14 cellular contexts compared by ENCODE assay signal in genomic region chr2:181036445-181036844, GRCh38. TPM values are rescaled to one million over a fixed set of nuclear protein-coding genes. Genes with fewer than 3 reads are reported as not detected.
DNase-seq lines count a peak whose midpoint lies in the region; ATAC-seq and TF ChIP-seq lines count a peak whose summit lies in the region.
"Had no signal": no experiment of that assay in that cellular context is flagged by ENCODE, and none has a peak within 500 bp of the region (broad histone marks: within the 10 kb centered on the region; RNA-seq: fewer than 3 reads in every experiment).

No MANE protein-coding gene starts in this region.

- intact Hi-C loops in dorsolateral prefrontal cortex (cut with DNase I) = no loop called here

- H3K36me3 Mint-ChIP-seq in immature natural killer cell = no peaks in the 10 kb centered on the region

- H3K4me3 Mint-ChIP-seq in immature natural killer cell = no peak overlapping the region

- peaks cover 24 to 34% of the 10 kb centered on the region in 2 donors for H3K4me1 Mint-ChIP-seq in immature natural killer cell

- no peak for TF ChIP-seq CTCF in dorsolateral prefrontal cortex (IDR thresholded peaks at IDR 0.05 in 54 of 56, conservative IDR thresholded peaks at IDR 0.05 in 2 of 56; ENCODE audit: low read depth in 1 of 56, partially characterized antibody in 56 of 56)

- peak overlapping the region in 4 of 6 donors; percentile 8 to 70 (median 18) for H3K27ac Mint-ChIP-seq in immature natural killer cell

- H3K27me3 Mint-ChIP-seq in immature natural killer cell (ENCODE audit: low read depth in 3 of 3) = no peaks in the 10 kb centered on the region

- no peak overlapping the region for H3K4me3 ChIP-seq in dorsolateral prefrontal cortex
- H3K4me3 ChIP-seq: coronary artery, transverse colon had no signal

- peak; percentile 79 for ATAC-seq in GM18907 (IDR thresholded peaks at IDR 0.05; ENCODE audit: unreplicated experiment)
- ATAC-seq in GM21576 (IDR thresholded peaks at IDR 0.05; ENCODE audit: unreplicated experiment) = peak; percentile 63
- peak; percentile 51 for ATAC-seq in HG03342 (IDR thresholded peaks at IDR 0.05; ENCODE audit: unreplicated experiment)

- no peaks in the 10 kb centered on the region for H3K27me3 ChIP-seq in dorsolateral prefrontal cortex
- H3K27me3 ChIP-seq: transverse colon had no signal

- no peak for DNase-seq in immature natural killer cell
- DNase-seq in NCI-H82 (lab: John Stamatoyannopoulos, UW) = no peak
- no peak for DNase-seq in T-helper 1 cell
- no peak for DNase-seq in dorsolateral prefrontal cortex
- DNase-seq in medulla oblongata (ENCODE audit: extremely low spot score) = no peak
- DNase-seq: activated effector memory CD4-positive, alpha-beta T cell treated with anti-CD3 and anti-CD28 coated beads, Interleukin-2, amount 50 U/mL, for 16 hours; Calu3; mesendoderm; NCI-H1436; transverse colon had no signal

- no peaks in the 10 kb centered on the region for H3K9me3 Mint-ChIP-seq in immature natural killer cell

- no peak overlapping the region for H3K27ac ChIP-seq in dorsolateral prefrontal cortex
- H3K27ac ChIP-seq: coronary artery, transverse colon had no signal

RNA-seq across cellular contexts. Expression of gene UBE2E3, which starts 56.0 kb away (rescaled TPM):
- 100 to 1,000 TPM in 1 of 3 donors, 10 to 100 TPM in 2; 85.4 to 148 (median 96.2) TPM for polyA plus RNA-seq in immature natural killer cell
- 100 to 1,000 TPM in 26 of 120 experiments, 10 to 100 TPM in 94; 57.4 to 131 (median 85.6) TPM for total RNA-seq in dorsolateral prefrontal cortex
